ENCODE assay signal across 8 cellular contexts in genomic region chrX:109635151-109635550, GRCh38. TPM values are rescaled to one million over a fixed set of nuclear protein-coding genes. Genes with fewer than 3 reads are reported as not detected.
A peak's percentile ranks its signal among the peaks of the same experiment; 100 is the strongest.
DNase-seq lines count a peak whose midpoint lies in the region; ATAC-seq and TF ChIP-seq lines count a peak whose summit lies in the region.

No MANE protein-coding gene starts in this region.

- no peaks in the 10 kb centered on the region for H3K79me2 ChIP-seq in hepatocyte

- H2AFZ ChIP-seq in hepatocyte, result no peak overlapping the region

- no peaks in the 10 kb centered on the region for H3K9me2 ChIP-seq in hepatocyte (replicated peaks; ENCODE audit: insufficient read depth)

- no peaks in the 10 kb centered on the region for H3K4me1 ChIP-seq in hepatocyte (ENCODE audit: insufficient read depth)

- H3K4me3 Mint-ChIP-seq in T-helper 17 cell, result no peak overlapping the region
- no peak overlapping the region for H3K4me3 Mint-ChIP-seq in activated naive CD4-positive, alpha-beta T cell treated with anti-CD3 and anti-CD28 coated beads for 36 hours
- H3K4me3 Mint-ChIP-seq in stimulated activated effector memory CD8-positive, alpha-beta T cell treated with anti-CD3 and anti-CD28 coated beads, Interleukin-12 subunit alpha, Interleukin-12 subunit beta, amount 100 ng/mL, for 72 hours, result no peak overlapping the region

- H3K9me3 ChIP-seq in hepatocyte (ENCODE audit: low read depth) (no peaks in the 10 kb centered on the region), T-helper 17 cell (ENCODE audit: control insufficient read depth, low read length, poor library complexity, severe bottlenecking) (no peaks in the 10 kb centered on the region)

- CTCF ChIA-PET in BJ (lab: Yijun Ruan, JAX), result interaction anchor here (0.6 to 1.7 kb wide), 8 partner anchors 10 to 258 kb away, joined by 3 to 5 read pairs (median 4); partner anchors contain the start of gene KCNE5
- CTCF ChIA-PET in activated naive CD4-positive, alpha-beta T cell treated with anti-CD3 and anti-CD28 coated beads for 36 hours (lab: Charles Lee), result interaction anchor here (0.8 to 3.3 kb wide), 7 partner anchors 98 to 255 kb away, joined by 3 to 23 read pairs (median 4); partner anchors contain the start of gene NXT2

- no peaks in the 10 kb centered on the region for H4K20me1 ChIP-seq in hepatocyte (ENCODE audit: insufficient read depth, poor library complexity, severe bottlenecking)

- H3K4me1 Mint-ChIP-seq in T-helper 17 cell, result no peaks in the 10 kb centered on the region
- no peaks in the 10 kb centered on the region for H3K4me1 Mint-ChIP-seq in activated naive CD4-positive, alpha-beta T cell treated with anti-CD3 and anti-CD28 coated beads for 36 hours (ENCODE audit: low read depth)
- H3K4me1 Mint-ChIP-seq in stimulated activated effector memory CD8-positive, alpha-beta T cell treated with anti-CD3 and anti-CD28 coated beads, Interleukin-12 subunit alpha, Interleukin-12 subunit beta, amount 100 ng/mL, for 72 hours, result no peaks in the 10 kb centered on the region

- H3K36me3 ChIP-seq in BJ (ENCODE audit: control insufficient read depth, insufficient read depth, low read length) (no peaks in the 10 kb centered on the region), hepatocyte (replicated peaks; ENCODE audit: insufficient read depth, low read depth) (no peaks in the 10 kb centered on the region)

- DNase-seq in BJ (ENCODE audit: low read depth) (no peak), GM20000 (ENCODE audit: low spot score) (peak; percentile 15), RKO (ENCODE audit: low spot score) (peak; percentile 54), hepatocyte (ENCODE audit: low spot score) (no peak), T-helper 17 cell (no peak)
- DNase-seq in stimulated activated CD4-positive, alpha-beta T cell treated with anti-CD3 and anti-CD28 coated beads, Interleukin-15, amount 100 ng/mL, for 24 hours, result no peak
- no peak for DNase-seq in activated naive CD4-positive, alpha-beta T cell treated with anti-CD3 and anti-CD28 coated beads for 36 hours
- no peak for DNase-seq in stimulated activated effector memory CD8-positive, alpha-beta T cell treated with anti-CD3 and anti-CD28 coated beads, Interleukin-12 subunit alpha, Interleukin-12 subunit beta, amount 100 ng/mL, for 72 hours (ENCODE audit: low spot score in 2 of 2)

- H3K27ac ChIP-seq in hepatocyte, result no peak overlapping the region

- no peaks in the 10 kb centered on the region for H3K27me3 ChIP-seq in BJ (ENCODE audit: control insufficient read depth, insufficient read depth, low read length)
- no peaks in the 10 kb centered on the region for H3K27me3 ChIP-seq in hepatocyte

- WGBS in hepatocyte (ENCODE audit: low lambda C conversion rate, missing lambda C conversion rate), result 27% methylated on average over 3 of the region's 3 CpGs

- intact Hi-C loops in activated naive CD4-positive, alpha-beta T cell treated with anti-CD3 and anti-CD28 coated beads for 36 hours (cut with micrococcal nuclease), result loop anchor here (5.0 kb wide), 1 partner anchor 252 kb away; no protein-coding TSS in a partner anchor

- no peaks in the 10 kb centered on the region for H3K9me3 Mint-ChIP-seq in activated naive CD4-positive, alpha-beta T cell treated with anti-CD3 and anti-CD28 coated beads for 36 hours
- no peaks in the 10 kb centered on the region for H3K9me3 Mint-ChIP-seq in stimulated activated effector memory CD8-positive, alpha-beta T cell treated with anti-CD3 and anti-CD28 coated beads, Interleukin-12 subunit alpha, Interleukin-12 subunit beta, amount 100 ng/mL, for 72 hours

- POLR2A ChIA-PET in BJ (lab: Charles Lee), result interaction anchor here (1.2 kb wide), 1 partner anchor 11 kb away, joined by 3 read pairs; the partner anchor contains the start of gene KCNE5

- ATAC-seq in T-helper 17 cell, result no peak
- no peak for ATAC-seq in stimulated activated effector memory CD8-positive, alpha-beta T cell treated with anti-CD3 and anti-CD28 coated beads, Interleukin-12 subunit alpha, Interleukin-12 subunit beta, amount 100 ng/mL, for 72 hours

- H3K27ac Mint-ChIP-seq in T-helper 17 cell, result no peak overlapping the region
- no peak overlapping the region for H3K27ac Mint-ChIP-seq in activated naive CD4-positive, alpha-beta T cell treated with anti-CD3 and anti-CD28 coated beads for 36 hours
- no peak overlapping the region for H3K27ac Mint-ChIP-seq in stimulated activated effector memory CD8-positive, alpha-beta T cell treated with anti-CD3 and anti-CD28 coated beads, Interleukin-12 subunit alpha, Interleukin-12 subunit beta, amount 100 ng/mL, for 72 hours

- H3K4me3 ChIP-seq in BJ (ENCODE audit: low read depth, low read length), result no peak overlapping the region
- H3K4me3 ChIP-seq in hepatocyte, result no peak overlapping the region

- H3K27me3 Mint-ChIP-seq in T-helper 17 cell, result no peaks in the 10 kb centered on the region
- no peaks in the 10 kb centered on the region for H3K27me3 Mint-ChIP-seq in activated naive CD4-positive, alpha-beta T cell treated with anti-CD3 and anti-CD28 coated beads for 36 hours (ENCODE audit: low read depth)

- H3K4me2 ChIP-seq in hepatocyte, result no peak overlapping the region

- TF ChIP-seq CTCF in BJ (IDR thresholded peaks at IDR 0.05; ENCODE audit: insufficient read depth, low read depth, low read length), result peak; percentile 44; the same call in 1 of the 2 replicates
- TF ChIP-seq CTCF in GM20000 (IDR thresholded peaks at IDR 0.05; ENCODE audit: extremely low read depth, missing control alignments), result peak; percentile 20
- peak; percentile 32 for TF ChIP-seq CTCF in hepatocyte (IDR thresholded peaks at IDR 0.05; ENCODE audit: poor library complexity)

- H3K36me3 Mint-ChIP-seq in T-helper 17 cell (ENCODE audit: low read depth), result peaks cover 3% of the 10 kb centered on the region
- peaks cover 6% of the 10 kb centered on the region for H3K36me3 Mint-ChIP-seq in activated naive CD4-positive, alpha-beta T cell treated with anti-CD3 and anti-CD28 coated beads for 36 hours (ENCODE audit: low read depth)
- peaks cover 14% of the 10 kb centered on the region for H3K36me3 Mint-ChIP-seq in stimulated activated effector memory CD8-positive, alpha-beta T cell treated with anti-CD3 and anti-CD28 coated beads, Interleukin-12 subunit alpha, Interleukin-12 subunit beta, amount 100 ng/mL, for 72 hours

RNA-seq across cellular contexts. Expression of gene KCNE5, which starts 10.2 kb away (rescaled TPM):
- polyA plus RNA-seq in BJ (2011; rRNA removed), result 0.06 and 0.32 TPM in 2 replicates
- 0.33 and 0.41 TPM in 2 replicates for polyA minus RNA-seq in BJ (2011; rRNA and poly(A)+ RNA removed)
- 0.10 and 1.8 TPM in 2 replicates for total RNA-seq in hepatocyte
- polyA plus RNA-seq in hepatocyte, result 0.16 and 0.21 TPM in 2 replicates
- under 1 TPM in 1 of 2 donors, not detected in 1; 0.29 TPM for total RNA-seq in T-helper 17 cell
- under 1 TPM in 1 of 2 experiments, not detected in 1; 0.15 TPM for total RNA-seq in activated naive CD4-positive, alpha-beta T cell treated with anti-CD3 and anti-CD28 coated beads for 36 hours

Comparison
In these comparisons a context has a peak if more than half of its experiments do, and no peak if none do; other contexts are left out.
1. DNase-seq: peak in GM20000 (single experiment) and RKO (single experiment); none in BJ (single experiment), hepatocyte (single experiment), T-helper 17 cell (0 of 3), stimulated activated CD4-positive, alpha-beta T cell treated with anti-CD3 and anti-CD28 coated beads, Interleukin-15, amount 100 ng/mL, for 24 hours (single experiment), activated naive CD4-positive, alpha-beta T cell treated with anti-CD3 and anti-CD28 coated beads for 36 hours (single experiment) and stimulated activated effector memory CD8-positive, alpha-beta T cell treated with anti-CD3 and anti-CD28 coated beads, Interleukin-12 subunit alpha, Interleukin-12 subunit beta, amount 100 ng/mL, for 72 hours (0 of 2).
2. Peak in every context shown above with its lines, with median percentiles within 50 percentile points of each other: CTCF ChIP-seq.